Comparison of ENCODE assay signal across 8 cellular contexts in genomic region chr18:23228102-23229051, GRCh38.
DNase-seq lines count a peak whose midpoint lies in the region; ATAC-seq and TF ChIP-seq lines count a peak whose summit lies in the region.

No MANE protein-coding gene starts in this region.

- no peak for TF ChIP-seq CTCF in mesothelial cell of epicardium (IDR thresholded peaks at IDR 0.05; ENCODE audit: unreplicated experiment)

- peaks cover 16% of the 10 kb centered on the region for H3K9me3 Mint-ChIP-seq in activated CD8-positive, alpha-beta T cell treated with anti-CD3 and anti-CD28 coated beads, Interleukin-2, amount 10 ng/mL, durations not matched to agents 7 days and 5 days (ENCODE audit: insufficient read depth)
- H3K9me3 Mint-ChIP-seq in mesothelial cell of epicardium = no peaks in the 10 kb centered on the region

- DNase-seq in NCI-H510A treated with DMSO at 0.1 percent for 48 hours (lab: John Stamatoyannopoulos, UW) (peak; percentile 31), NCI-H510A (lab: John Stamatoyannopoulos, UW) (no peak), mesothelial cell of epicardium (ENCODE audit: low spot score in 2 of 2, unreplicated experiment in 2 of 2) (no peak), NCI-H128 (lab: John Stamatoyannopoulos, UW; ENCODE audit: unreplicated experiment) (no peak)
- peak; percentile 50 for DNase-seq in activated CD8-positive, alpha-beta T cell treated with anti-CD3 and anti-CD28 coated beads, Interleukin-2, amount 10 ng/mL, durations not matched to agents 7 days and 5 days
- no peak for DNase-seq in stimulated activated CD4-positive, alpha-beta T cell treated with anti-CD3 and anti-CD28 coated beads, Interleukin-12 subunit alpha, Interleukin-12 subunit beta, amount 100 ng/mL, for 4 hours

- POLR2A ChIA-PET in activated CD8-positive, alpha-beta T cell treated with anti-CD3 and anti-CD28 coated beads, Interleukin-2, amount 10 ng/mL, durations not matched to agents 7 days and 5 days (lab: Charles Lee) = interaction anchor here (0.8 to 1.2 kb wide), 2 partner anchors 9 to 13 kb away, joined by 3 to 4 read pairs; no protein-coding TSS in a partner anchor

- ATAC-seq in GM21381 (IDR thresholded peaks at IDR 0.05; ENCODE audit: unreplicated experiment) (peak; percentile 30), HG03558 (IDR thresholded peaks at IDR 0.05; ENCODE audit: extremely low read depth, unreplicated experiment) (peak; percentile 33)
- peak; percentile 34 for ATAC-seq in activated CD8-positive, alpha-beta T cell treated with anti-CD3 and anti-CD28 coated beads, Interleukin-2, amount 10 ng/mL, durations not matched to agents 7 days and 5 days

- H3K27me3 Mint-ChIP-seq in activated CD8-positive, alpha-beta T cell treated with anti-CD3 and anti-CD28 coated beads, Interleukin-2, amount 10 ng/mL, durations not matched to agents 7 days and 5 days (ENCODE audit: low read depth) = no peaks in the 10 kb centered on the region
- no peaks in the 10 kb centered on the region for H3K27me3 Mint-ChIP-seq in mesothelial cell of epicardium (ENCODE audit: low read depth)

- no peak overlapping the region for H3K4me3 Mint-ChIP-seq in activated CD8-positive, alpha-beta T cell treated with anti-CD3 and anti-CD28 coated beads, Interleukin-2, amount 10 ng/mL, durations not matched to agents 7 days and 5 days
- no peak overlapping the region for H3K4me3 Mint-ChIP-seq in mesothelial cell of epicardium

- CTCF ChIA-PET in activated CD8-positive, alpha-beta T cell treated with anti-CD3 and anti-CD28 coated beads, Interleukin-2, amount 10 ng/mL, durations not matched to agents 7 days and 5 days (lab: Charles Lee) = interaction anchor here (1.0 to 2.7 kb wide), 11 partner anchors 9 to 222 kb away, joined by 3 to 10 read pairs (median 3); no protein-coding TSS in a partner anchor

- H3K36me3 Mint-ChIP-seq in activated CD8-positive, alpha-beta T cell treated with anti-CD3 and anti-CD28 coated beads, Interleukin-2, amount 10 ng/mL, durations not matched to agents 7 days and 5 days (ENCODE audit: low read depth) = peaks cover 44% of the 10 kb centered on the region
- peaks cover 9% of the 10 kb centered on the region for H3K36me3 Mint-ChIP-seq in mesothelial cell of epicardium

- peaks cover 74% of the 10 kb centered on the region for H3K4me1 Mint-ChIP-seq in activated CD8-positive, alpha-beta T cell treated with anti-CD3 and anti-CD28 coated beads, Interleukin-2, amount 10 ng/mL, durations not matched to agents 7 days and 5 days (ENCODE audit: low read depth)
- H3K4me1 Mint-ChIP-seq in mesothelial cell of epicardium = peaks cover 38% of the 10 kb centered on the region

- peak overlapping the region; percentile 91 for H3K27ac Mint-ChIP-seq in activated CD8-positive, alpha-beta T cell treated with anti-CD3 and anti-CD28 coated beads, Interleukin-2, amount 10 ng/mL, durations not matched to agents 7 days and 5 days
- H3K27ac Mint-ChIP-seq in mesothelial cell of epicardium = peak overlapping the region; percentile 61

Comparison
In these comparisons a context has a peak if more than half of its experiments do, and no peak if none do; other contexts are left out.
1. DNase-seq: peak in NCI-H510A treated with DMSO at 0.1 percent for 48 hours (single experiment) and activated CD8-positive, alpha-beta T cell treated with anti-CD3 and anti-CD28 coated beads, Interleukin-2, amount 10 ng/mL, durations not matched to agents 7 days and 5 days (single experiment); none in NCI-H510A (single experiment), mesothelial cell of epicardium (0 of 2), NCI-H128 (single experiment) and stimulated activated CD4-positive, alpha-beta T cell treated with anti-CD3 and anti-CD28 coated beads, Interleukin-12 subunit alpha, Interleukin-12 subunit beta, amount 100 ng/mL, for 4 hours (single experiment).
2. Peak in every context shown above with its lines, with median percentiles within 50 percentile points of each other: ATAC-seq.